ENCODE assay signal across 1 cellular context in the genomic region with DNA sequence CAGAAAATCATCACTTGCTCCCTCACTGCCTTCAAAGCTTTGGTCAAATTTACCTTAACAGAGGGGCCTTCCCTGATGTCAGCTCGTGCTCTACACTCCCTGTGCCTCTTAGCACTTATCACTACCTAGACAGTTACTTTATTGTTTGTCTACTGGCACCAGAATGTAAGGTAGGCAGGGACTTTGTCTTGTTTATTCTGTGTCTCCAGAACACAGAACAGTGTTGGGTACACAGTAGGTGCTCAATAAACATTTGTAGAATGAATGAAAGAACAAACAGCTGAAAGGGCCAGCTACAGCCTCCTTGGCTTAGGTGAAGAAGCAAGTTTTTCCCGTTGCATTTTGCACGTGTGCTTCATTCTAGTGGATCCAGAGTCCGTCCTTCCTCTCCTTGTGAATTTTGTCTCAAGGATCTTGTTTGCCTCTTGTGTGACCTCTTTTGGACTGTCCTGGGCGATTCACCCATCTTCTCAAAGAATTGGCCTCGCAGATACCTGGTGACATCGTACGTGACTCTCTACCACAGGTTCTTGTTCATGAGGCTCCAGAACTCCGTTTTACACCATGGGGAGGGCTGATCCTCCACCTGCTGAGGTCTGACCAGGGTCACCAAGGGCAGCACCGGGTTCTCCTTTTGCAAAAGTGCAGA.
TF ChIP-seq lines count a peak whose summit lies in the region.

No MANE protein-coding gene starts in this region.

TF ChIP-seq in HepG2, 621 proteins besides CTCF, POLR2A, EP300 and RAD21 (continued from another document and continues in another):
- no peak for TF ChIP-seq REST (IDR thresholded peaks at IDR 0.05; ENCODE audit: borderline replicate concordance in 1 of 2, low read depth in 1 of 2, low read length in 2 of 2)
- TF ChIP-seq SMYD3 (CRISPR knock-in tag; IDR thresholded peaks at IDR 0.05), result 0 out of 2 replicates have a peak, but pooled peaks have one; percentile 51
- TF ChIP-seq ZNF256 (CRISPR knock-in tag; conservative IDR thresholded peaks at IDR 0.05), result no peak
- TF ChIP-seq RFX3 (CRISPR knock-in tag; IDR thresholded peaks at IDR 0.05), result no peak
- TF ChIP-seq DMAP1 (CRISPR knock-in tag; IDR thresholded peaks at IDR 0.05), result no peak; the same call in 1 of the 2 replicates
- TF ChIP-seq ZBTB21 (CRISPR knock-in tag; IDR thresholded peaks at IDR 0.05), result no peak
- TF ChIP-seq, protein P1, sequence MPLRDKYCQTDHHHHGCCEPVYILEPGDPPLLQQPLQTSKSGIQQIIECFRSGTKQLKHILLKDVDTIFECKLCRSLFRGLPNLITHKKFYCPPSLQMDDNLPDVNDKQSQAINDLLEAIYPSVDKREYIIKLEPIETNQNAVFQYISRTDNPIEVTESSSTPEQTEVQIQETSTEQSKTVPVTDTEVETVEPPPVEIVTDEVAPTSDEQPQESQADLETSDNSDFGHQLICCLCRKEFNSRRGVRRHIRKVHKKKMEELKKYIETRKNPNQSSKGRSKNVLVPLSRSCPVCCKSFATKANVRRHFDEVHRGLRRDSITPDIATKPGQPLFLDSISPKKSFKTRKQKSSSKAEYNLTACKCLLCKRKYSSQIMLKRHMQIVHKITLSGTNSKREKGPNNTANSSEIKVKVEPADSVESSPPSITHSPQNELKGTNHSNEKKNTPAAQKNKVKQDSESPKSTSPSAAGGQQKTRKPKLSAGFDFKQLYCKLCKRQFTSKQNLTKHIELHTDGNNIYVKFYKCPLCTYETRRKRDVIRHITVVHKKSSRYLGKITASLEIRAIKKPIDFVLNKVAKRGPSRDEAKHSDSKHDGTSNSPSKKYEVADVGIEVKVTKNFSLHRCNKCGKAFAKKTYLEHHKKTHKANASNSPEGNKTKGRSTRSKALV (CRISPR knock-in tag; IDR thresholded peaks at IDR 0.05), result no peak
- TF ChIP-seq, protein P2, sequence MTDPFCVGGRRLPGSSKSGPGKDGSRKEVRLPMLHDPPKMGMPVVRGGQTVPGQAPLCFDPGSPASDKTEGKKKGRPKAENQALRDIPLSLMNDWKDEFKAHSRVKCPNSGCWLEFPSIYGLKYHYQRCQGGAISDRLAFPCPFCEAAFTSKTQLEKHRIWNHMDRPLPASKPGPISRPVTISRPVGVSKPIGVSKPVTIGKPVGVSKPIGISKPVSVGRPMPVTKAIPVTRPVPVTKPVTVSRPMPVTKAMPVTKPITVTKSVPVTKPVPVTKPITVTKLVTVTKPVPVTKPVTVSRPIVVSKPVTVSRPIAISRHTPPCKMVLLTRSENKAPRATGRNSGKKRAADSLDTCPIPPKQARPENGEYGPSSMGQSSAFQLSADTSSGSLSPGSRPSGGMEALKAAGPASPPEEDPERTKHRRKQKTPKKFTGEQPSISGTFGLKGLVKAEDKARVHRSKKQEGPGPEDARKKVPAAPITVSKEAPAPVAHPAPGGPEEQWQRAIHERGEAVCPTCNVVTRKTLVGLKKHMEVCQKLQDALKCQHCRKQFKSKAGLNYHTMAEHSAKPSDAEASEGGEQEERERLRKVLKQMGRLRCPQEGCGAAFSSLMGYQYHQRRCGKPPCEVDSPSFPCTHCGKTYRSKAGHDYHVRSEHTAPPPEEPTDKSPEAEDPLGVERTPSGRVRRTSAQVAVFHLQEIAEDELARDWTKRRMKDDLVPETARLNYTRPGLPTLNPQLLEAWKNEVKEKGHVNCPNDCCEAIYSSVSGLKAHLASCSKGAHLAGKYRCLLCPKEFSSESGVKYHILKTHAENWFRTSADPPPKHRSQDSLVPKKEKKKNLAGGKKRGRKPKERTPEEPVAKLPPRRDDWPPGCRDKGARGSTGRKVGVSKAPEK (CRISPR knock-in tag; IDR thresholded peaks at IDR 0.05; ENCODE audit: borderline replicate concordance), result no peak
- TF ChIP-seq SP140L (CRISPR knock-in tag; IDR thresholded peaks at IDR 0.05; ENCODE audit: borderline replicate concordance), result no peak
- TF ChIP-seq ZNF839 (CRISPR knock-in tag; IDR thresholded peaks at IDR 0.05; ENCODE audit: borderline replicate concordance), result no peak
- TF ChIP-seq, protein P3, sequence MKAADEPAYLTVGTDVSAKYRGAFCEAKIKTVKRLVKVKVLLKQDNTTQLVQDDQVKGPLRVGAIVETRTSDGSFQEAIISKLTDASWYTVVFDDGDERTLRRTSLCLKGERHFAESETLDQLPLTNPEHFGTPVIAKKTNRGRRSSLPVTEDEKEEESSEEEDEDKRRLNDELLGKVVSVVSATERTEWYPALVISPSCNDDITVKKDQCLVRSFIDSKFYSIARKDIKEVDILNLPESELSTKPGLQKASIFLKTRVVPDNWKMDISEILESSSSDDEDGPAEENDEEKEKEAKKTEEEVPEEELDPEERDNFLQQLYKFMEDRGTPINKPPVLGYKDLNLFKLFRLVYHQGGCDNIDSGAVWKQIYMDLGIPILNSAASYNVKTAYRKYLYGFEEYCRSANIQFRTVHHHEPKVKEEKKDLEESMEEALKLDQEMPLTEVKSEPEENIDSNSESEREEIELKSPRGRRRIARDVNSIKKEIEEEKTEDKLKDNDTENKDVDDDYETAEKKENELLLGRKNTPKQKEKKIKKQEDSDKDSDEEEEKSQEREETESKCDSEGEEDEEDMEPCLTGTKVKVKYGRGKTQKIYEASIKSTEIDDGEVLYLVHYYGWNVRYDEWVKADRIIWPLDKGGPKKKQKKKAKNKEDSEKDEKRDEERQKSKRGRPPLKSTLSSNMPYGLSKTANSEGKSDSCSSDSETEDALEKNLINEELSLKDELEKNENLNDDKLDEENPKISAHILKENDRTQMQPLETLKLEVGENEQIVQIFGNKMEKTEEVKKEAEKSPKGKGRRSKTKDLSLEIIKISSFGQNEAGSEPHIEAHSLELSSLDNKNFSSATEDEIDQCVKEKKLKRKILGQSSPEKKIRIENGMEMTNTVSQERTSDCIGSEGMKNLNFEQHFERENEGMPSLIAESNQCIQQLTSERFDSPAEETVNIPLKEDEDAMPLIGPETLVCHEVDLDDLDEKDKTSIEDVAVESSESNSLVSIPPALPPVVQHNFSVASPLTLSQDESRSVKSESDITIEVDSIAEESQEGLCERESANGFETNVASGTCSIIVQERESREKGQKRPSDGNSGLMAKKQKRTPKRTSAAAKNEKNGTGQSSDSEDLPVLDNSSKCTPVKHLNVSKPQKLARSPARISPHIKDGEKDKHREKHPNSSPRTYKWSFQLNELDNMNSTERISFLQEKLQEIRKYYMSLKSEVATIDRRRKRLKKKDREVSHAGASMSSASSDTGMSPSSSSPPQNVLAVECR (CRISPR knock-in tag; IDR thresholded peaks at IDR 0.05; ENCODE audit: borderline replicate concordance), result peak; percentile 58; the same call in 1 of the 2 replicates
- TF ChIP-seq NR2C2 (CRISPR knock-in tag; IDR thresholded peaks at IDR 0.05; ENCODE audit: borderline replicate concordance), result no peak
- TF ChIP-seq TMF1 (CRISPR knock-in tag; IDR thresholded peaks at IDR 0.05; ENCODE audit: low read depth), result no peak
- peak; percentile 78; the same call in 1 of the 2 replicates for TF ChIP-seq ZNF24 (IDR thresholded peaks at IDR 0.05)
- TF ChIP-seq, protein P4, sequence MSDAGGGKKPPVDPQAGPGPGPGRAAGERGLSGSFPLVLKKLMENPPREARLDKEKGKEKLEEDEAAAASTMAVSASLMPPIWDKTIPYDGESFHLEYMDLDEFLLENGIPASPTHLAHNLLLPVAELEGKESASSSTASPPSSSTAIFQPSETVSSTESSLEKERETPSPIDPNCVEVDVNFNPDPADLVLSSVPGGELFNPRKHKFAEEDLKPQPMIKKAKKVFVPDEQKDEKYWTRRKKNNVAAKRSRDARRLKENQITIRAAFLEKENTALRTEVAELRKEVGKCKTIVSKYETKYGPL (CRISPR knock-in tag; IDR thresholded peaks at IDR 0.05), result no peak
- no peak for TF ChIP-seq RAD51 (IDR thresholded peaks at IDR 0.05; ENCODE audit: borderline replicate concordance)
- no peak for TF ChIP-seq KDM5B (CRISPR knock-in tag; IDR thresholded peaks at IDR 0.05; ENCODE audit: borderline replicate concordance)
- TF ChIP-seq, protein P5, sequence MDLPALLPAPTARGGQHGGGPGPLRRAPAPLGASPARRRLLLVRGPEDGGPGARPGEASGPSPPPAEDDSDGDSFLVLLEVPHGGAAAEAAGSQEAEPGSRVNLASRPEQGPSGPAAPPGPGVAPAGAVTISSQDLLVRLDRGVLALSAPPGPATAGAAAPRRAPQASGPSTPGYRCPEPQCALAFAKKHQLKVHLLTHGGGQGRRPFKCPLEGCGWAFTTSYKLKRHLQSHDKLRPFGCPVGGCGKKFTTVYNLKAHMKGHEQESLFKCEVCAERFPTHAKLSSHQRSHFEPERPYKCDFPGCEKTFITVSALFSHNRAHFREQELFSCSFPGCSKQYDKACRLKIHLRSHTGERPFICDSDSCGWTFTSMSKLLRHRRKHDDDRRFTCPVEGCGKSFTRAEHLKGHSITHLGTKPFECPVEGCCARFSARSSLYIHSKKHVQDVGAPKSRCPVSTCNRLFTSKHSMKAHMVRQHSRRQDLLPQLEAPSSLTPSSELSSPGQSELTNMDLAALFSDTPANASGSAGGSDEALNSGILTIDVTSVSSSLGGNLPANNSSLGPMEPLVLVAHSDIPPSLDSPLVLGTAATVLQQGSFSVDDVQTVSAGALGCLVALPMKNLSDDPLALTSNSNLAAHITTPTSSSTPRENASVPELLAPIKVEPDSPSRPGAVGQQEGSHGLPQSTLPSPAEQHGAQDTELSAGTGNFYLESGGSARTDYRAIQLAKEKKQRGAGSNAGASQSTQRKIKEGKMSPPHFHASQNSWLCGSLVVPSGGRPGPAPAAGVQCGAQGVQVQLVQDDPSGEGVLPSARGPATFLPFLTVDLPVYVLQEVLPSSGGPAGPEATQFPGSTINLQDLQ (CRISPR knock-in tag; IDR thresholded peaks at IDR 0.05), result no peak
- TF ChIP-seq PRDM4 (CRISPR knock-in tag; IDR thresholded peaks at IDR 0.05; ENCODE audit: borderline replicate concordance), result no peak
- TF ChIP-seq, protein P6, sequence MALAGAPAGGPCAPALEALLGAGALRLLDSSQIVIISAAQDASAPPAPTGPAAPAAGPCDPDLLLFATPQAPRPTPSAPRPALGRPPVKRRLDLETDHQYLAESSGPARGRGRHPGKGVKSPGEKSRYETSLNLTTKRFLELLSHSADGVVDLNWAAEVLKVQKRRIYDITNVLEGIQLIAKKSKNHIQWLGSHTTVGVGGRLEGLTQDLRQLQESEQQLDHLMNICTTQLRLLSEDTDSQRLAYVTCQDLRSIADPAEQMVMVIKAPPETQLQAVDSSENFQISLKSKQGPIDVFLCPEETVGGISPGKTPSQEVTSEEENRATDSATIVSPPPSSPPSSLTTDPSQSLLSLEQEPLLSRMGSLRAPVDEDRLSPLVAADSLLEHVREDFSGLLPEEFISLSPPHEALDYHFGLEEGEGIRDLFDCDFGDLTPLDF (CRISPR knock-in tag; IDR thresholded peaks at IDR 0.05), result no peak
- TF ChIP-seq ZNF607 (CRISPR knock-in tag; IDR thresholded peaks at IDR 0.05; ENCODE audit: borderline replicate concordance), result no peak
- TF ChIP-seq, protein P7, sequence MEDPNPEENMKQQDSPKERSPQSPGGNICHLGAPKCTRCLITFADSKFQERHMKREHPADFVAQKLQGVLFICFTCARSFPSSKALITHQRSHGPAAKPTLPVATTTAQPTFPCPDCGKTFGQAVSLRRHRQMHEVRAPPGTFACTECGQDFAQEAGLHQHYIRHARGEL (CRISPR knock-in tag; IDR thresholded peaks at IDR 0.05), result no peak
- TF ChIP-seq HNRNPL (IDR thresholded peaks at IDR 0.05; ENCODE audit: low read depth, low read length), result no peak
- no peak for TF ChIP-seq FLYWCH1 (CRISPR knock-in tag; IDR thresholded peaks at IDR 0.05)
- no peak for TF ChIP-seq ZNF431 (CRISPR knock-in tag; IDR thresholded peaks at IDR 0.05; ENCODE audit: borderline replicate concordance, low read depth)
- TF ChIP-seq ZNF432 (CRISPR knock-in tag; IDR thresholded peaks at IDR 0.05; ENCODE audit: borderline replicate concordance), result no peak
- no peak for TF ChIP-seq NAIF1 (CRISPR knock-in tag; IDR thresholded peaks at IDR 0.05; ENCODE audit: borderline replicate concordance)
- TF ChIP-seq BCL6 (CRISPR knock-in tag; IDR thresholded peaks at IDR 0.05), result peak; percentile 92
- no peak for TF ChIP-seq ZNF720 (CRISPR knock-in tag; IDR thresholded peaks at IDR 0.05)
